Comparison of ENCODE assay signal across 1 cellular context in the genomic region with DNA sequence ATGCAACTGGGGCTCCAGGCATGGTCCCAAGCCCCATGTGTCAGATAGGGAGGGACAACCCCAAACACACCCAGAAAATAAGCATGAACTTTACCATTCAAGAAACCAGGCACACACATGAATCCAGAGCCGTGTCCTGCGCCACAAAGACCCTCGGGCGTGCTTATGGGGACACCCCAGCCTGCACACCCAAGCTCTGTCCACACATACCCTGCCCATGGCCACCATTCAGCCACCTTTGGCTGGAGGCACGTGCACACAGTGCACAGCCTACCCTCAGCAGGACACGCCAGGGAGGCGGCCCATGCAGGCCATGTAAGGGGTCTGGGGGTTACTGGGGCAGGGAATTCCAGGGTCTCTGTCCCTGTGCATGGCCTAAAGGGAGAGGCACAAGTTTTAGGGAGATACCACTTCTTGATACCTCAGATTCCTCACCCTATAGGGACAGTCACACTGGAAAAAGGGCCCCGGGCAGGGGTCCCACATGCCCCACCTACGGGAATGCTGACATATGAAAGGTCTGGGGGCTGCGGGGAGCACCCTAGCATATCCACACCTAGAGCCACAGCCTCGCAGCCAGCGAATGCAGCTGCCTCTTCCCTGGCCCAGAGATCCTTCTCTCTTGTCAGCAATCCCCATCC.
TF ChIP-seq lines count a peak whose summit lies in the region.

No MANE protein-coding gene starts in this region.

TF ChIP-seq in GM12878, 131 proteins besides CTCF, POLR2A, EP300 and RAD21 (continued from another document):
- TF ChIP-seq KLF5 (IDR thresholded peaks at IDR 0.05; ENCODE audit: partially characterized antibody) (no peak), LARP7 (IDR thresholded peaks at IDR 0.05) (no peak)
- TF ChIP-seq, protein P1, sequence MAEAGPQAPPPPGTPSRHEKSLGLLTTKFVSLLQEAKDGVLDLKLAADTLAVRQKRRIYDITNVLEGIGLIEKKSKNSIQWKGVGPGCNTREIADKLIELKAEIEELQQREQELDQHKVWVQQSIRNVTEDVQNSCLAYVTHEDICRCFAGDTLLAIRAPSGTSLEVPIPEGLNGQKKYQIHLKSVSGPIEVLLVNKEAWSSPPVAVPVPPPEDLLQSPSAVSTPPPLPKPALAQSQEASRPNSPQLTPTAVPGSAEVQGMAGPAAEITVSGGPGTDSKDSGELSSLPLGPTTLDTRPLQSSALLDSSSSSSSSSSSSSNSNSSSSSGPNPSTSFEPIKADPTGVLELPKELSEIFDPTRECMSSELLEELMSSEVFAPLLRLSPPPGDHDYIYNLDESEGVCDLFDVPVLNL (IDR thresholded peaks at IDR 0.05; ENCODE audit: low read depth, low read length) = no peak
